ENCODE assay signal across 8 cellular contexts in genomic region chr17:57557793-57558681, GRCh38.
A peak's percentile ranks its signal among the peaks of the same experiment; 100 is the strongest.
DNase-seq lines count a peak whose midpoint lies in the region; ATAC-seq and TF ChIP-seq lines count a peak whose summit lies in the region.

No MANE protein-coding gene starts in this region.

- no peak overlapping the region for H3K4me3 ChIP-seq in RWPE2 (ENCODE audit: severe bottlenecking)
- no peak overlapping the region for H3K4me3 ChIP-seq in thymus (ENCODE audit: low read length)

- TF ChIP-seq CTCF in RWPE2 (IDR thresholded peaks at IDR 0.05; ENCODE audit: poor library complexity, severe bottlenecking) = no peak

- peak; percentile 96 for ATAC-seq in RWPE2 (ENCODE audit: low read depth)
- no peak for ATAC-seq in HG03045 (IDR thresholded peaks at IDR 0.05; ENCODE audit: unreplicated experiment)
- no peak for ATAC-seq in HG03520 (IDR thresholded peaks at IDR 0.05; ENCODE audit: unreplicated experiment)

- no peaks in the 10 kb centered on the region for H3K9me3 ChIP-seq in RWPE2 (ENCODE audit: severe bottlenecking)
- H3K9me3 ChIP-seq in thymus (ENCODE audit: control insufficient read depth) = no peaks in the 10 kb centered on the region

- WGBS in thymus = 28% methylated on average over 22 of the region's 22 CpGs

- H3K27me3 ChIP-seq in RWPE2 (ENCODE audit: insufficient read depth, poor library complexity, severe bottlenecking) (no peaks in the 10 kb centered on the region), thymus (ENCODE audit: control insufficient read depth, insufficient read depth) (no peaks in the 10 kb centered on the region)

- peaks cover 12% of the 10 kb centered on the region for H3K4me1 ChIP-seq in RWPE2 (ENCODE audit: insufficient read depth, poor library complexity, severe bottlenecking)
- peaks cover 48% of the 10 kb centered on the region for H3K4me1 ChIP-seq in thymus (ENCODE audit: control insufficient read depth, insufficient read depth, low read length)

- H3K36me3 ChIP-seq in RWPE2 (ENCODE audit: low read depth) (no peaks in the 10 kb centered on the region), thymus (ENCODE audit: control insufficient read depth, insufficient read depth) (peaks cover 4% of the 10 kb centered on the region)

- DNase-seq in SKM-1 treated with dmso at 0.1 percent for 144 hours (lab: John Stamatoyannopoulos, UW; ENCODE audit: unreplicated experiment) (peak; percentile 25), SKM-1 (lab: John Stamatoyannopoulos, UW; ENCODE audit: unreplicated experiment) (no peak), RWPE2 (ENCODE audit: low spot score) (no peak), fibroblast of the conjunctiva (ENCODE audit: low read depth) (peak; percentile 33), NCI-H2107 (lab: John Stamatoyannopoulos, UW) (no peak)

- H3K27ac ChIP-seq in RWPE2 (ENCODE audit: poor library complexity, severe bottlenecking) (peak overlapping the region; percentile 46), thymus (ENCODE audit: low read depth) (peak overlapping the region; percentile 56)

Comparison
In these comparisons a context has a peak if more than half of its experiments do, and no peak if none do; other contexts are left out.
1. DNase-seq: peak in SKM-1 treated with dmso at 0.1 percent for 144 hours (single experiment) and fibroblast of the conjunctiva (single experiment); none in SKM-1 (single experiment), RWPE2 (single experiment) and NCI-H2107 (single experiment).